8 cellular contexts compared by ENCODE assay signal in the genomic region with DNA sequence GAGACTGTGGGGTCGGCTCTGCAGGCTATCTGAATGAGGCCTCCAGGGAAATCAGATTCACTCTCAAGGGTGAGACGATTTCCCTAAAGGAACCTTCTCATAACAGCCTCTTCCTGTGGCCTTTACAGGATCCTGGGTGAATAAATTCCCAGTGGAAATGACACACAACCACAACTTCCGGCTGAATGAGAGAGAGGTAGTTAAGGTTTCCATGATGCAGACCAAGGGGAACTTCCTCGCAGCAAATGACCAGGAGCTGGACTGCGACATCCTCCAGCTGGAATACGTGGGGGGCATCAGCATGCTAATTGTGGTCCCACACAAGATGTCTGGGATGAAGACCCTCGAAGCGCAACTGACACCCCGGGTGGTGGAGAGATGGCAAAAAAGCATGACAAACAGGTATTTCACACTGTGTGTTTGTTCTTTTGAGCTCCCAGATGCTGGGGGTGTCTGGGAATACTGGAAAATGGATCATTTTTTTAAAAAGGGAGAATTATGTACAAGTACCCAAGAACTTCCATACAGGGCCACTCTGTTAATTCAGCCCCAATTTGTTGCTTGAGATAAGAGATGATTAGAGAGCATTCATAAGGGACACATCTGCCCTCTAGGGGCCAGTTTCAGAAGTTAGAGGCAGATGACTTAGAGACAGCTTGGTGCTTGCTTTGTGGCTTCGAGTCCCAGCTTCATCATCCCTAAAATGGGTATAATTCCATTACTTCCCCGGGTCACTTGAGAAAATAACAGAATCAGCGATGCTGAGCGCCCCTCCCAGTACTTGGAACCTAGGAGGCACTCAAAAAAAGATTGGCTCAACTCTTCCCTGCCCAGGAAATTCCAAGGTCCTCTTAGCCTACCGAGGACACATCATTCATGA. TPM values are rescaled to one million over a fixed set of nuclear protein-coding genes. Genes with fewer than 3 reads are reported as not detected.
DNase-seq lines count a peak whose midpoint lies in the region; ATAC-seq and FAIRE-seq lines count a peak whose summit lies in the region.

No MANE protein-coding gene starts in this region.

- DNase-seq in EH (ENCODE audit: low read depth) (peak; percentile 70), HTR-8/SVneo (ENCODE audit: insufficient read length, low spot score) (peak; percentile 36), SK-MEL-5 (ENCODE audit: low read depth, low spot score) (peak; percentile 84), astrocyte of the hippocampus (ENCODE audit: low read depth, low spot score) (peak; percentile 74), inferior parietal cortex (ENCODE audit: extremely low spot score) (peak; percentile 83)
- DNase-seq in stimulated activated CD4-positive, alpha-beta T cell treated with anti-CD3 and anti-CD28 coated beads, Interleukin-2, amount 100 ng/mL, for 4 hours (ENCODE audit: low read depth) = peak; percentile 24

- ATAC-seq in GM19452 (IDR thresholded peaks at IDR 0.05; ENCODE audit: unreplicated experiment) (no peak), GM19455 (IDR thresholded peaks at IDR 0.05; ENCODE audit: unreplicated experiment) (no peak)

- in situ Hi-C loops in SK-MEL-5 (cut with HindIII; ENCODE audit: low pct_unique_long_range_greater_than_20kb, low sequenced_read_pairs) = no loop called here

- no peak for FAIRE-seq in HTR-8/SVneo (lab: Jason Lieb, UNC)

RNA-seq across cellular contexts. Expression of a gene that starts 10.2 kb away (rescaled TPM):
- 0.34 TPM in 1 of 2 replicates, not detected in the other for total RNA-seq in SK-MEL-5 (2014; rRNA removed; shearing (Covaris generic))
- 0.11 and 0.44 TPM in 2 replicates for polyA plus RNA-seq in SK-MEL-5 (2015; cell fraction: cytosol; rRNA removed)
- not detected in 2 replicates for polyA plus RNA-seq in SK-MEL-5 (2015; cell fraction: nucleus; rRNA removed)

Comparison
In these comparisons a context has a peak if more than half of its experiments do, and no peak if none do; other contexts are left out.
1. DNase-seq: peak in every context shown above with its lines; median percentile 84 in SK-MEL-5; 83 in inferior parietal cortex; 74 in astrocyte of the hippocampus; 70 in EH; 36 in HTR-8/SVneo; 24 in stimulated activated CD4-positive, alpha-beta T cell treated with anti-CD3 and anti-CD28 coated beads, Interleukin-2, amount 100 ng/mL, for 4 hours.